In the genomic region with DNA sequence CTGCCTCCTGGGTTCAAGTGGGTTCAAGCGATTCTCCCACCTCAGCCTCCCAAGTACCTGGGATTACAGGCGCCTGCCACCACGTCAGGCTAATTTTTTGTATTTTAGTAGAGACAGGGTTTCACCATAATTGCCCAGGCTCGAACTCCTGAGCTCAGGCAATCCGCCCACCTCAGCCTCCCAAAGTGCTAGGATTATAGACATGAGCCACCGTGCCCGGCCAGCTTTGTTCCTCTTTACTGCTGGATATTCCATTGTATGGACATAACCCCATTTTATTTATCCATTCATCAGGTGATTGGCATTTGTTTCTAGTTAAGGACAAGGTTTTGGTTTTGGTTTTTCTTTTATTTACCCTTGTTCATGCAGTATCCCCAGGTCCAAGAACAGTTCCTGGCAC, we compare ENCODE assay signal across 17 cellular contexts. TPM values are rescaled to one million over a fixed set of nuclear protein-coding genes. Genes with fewer than 3 reads are reported as not detected.
DNase-seq lines count a peak whose midpoint lies in the region; ATAC-seq and TF ChIP-seq lines count a peak whose summit lies in the region.
"Had no signal": no experiment of that assay in that cellular context is flagged by ENCODE, and none has a peak within 500 bp of the region (broad histone marks: within the 10 kb centered on the region; RNA-seq: fewer than 3 reads in every experiment).

No MANE protein-coding gene starts in this region.

- H3K9me3 Mint-ChIP-seq in MCF 10A (ENCODE audit: unreplicated experiment) (no peaks in the 10 kb centered on the region), nephron progenitor cell (no peaks in the 10 kb centered on the region)
- no peaks in the 10 kb centered on the region for H3K9me3 Mint-ChIP-seq in dendritic cell treated with granulocyte-macrophage colony-stimulating factor and Interleukin-4, amounts not matched to agents 40 ng/mL and 50 ng/mL, for 4 days
- H3K9me3 Mint-ChIP-seq: IgD-negative memory B cell had no signal

- no peaks in the 10 kb centered on the region for H3K36me3 ChIP-seq in breast epithelium

- H3K4me3 ChIP-seq in breast epithelium: no peak overlapping the region
- H3K4me3 ChIP-seq: GM23248 had no signal

- H3K27ac ChIP-seq in breast epithelium: no peak overlapping the region
- H3K27ac ChIP-seq: 22Rv1, GM23248 had no signal

- intact Hi-C loops in MCF 10A (cut with micrococcal nuclease) (no loop called here), breast epithelium (cut with DNase I; ENCODE audit: low total_unique reads) (no loop called here)
- intact Hi-C loops in dendritic cell treated with granulocyte-macrophage colony-stimulating factor and Interleukin-4, amounts not matched to agents 40 ng/mL and 50 ng/mL, for 4 days (cut with micrococcal nuclease): no loop called here

- TF ChIP-seq CTCF in MCF 10A (IDR thresholded peaks at IDR 0.05; ENCODE audit: unreplicated experiment) (no peak), breast epithelium (IDR thresholded peaks at IDR 0.05) (no peak), nephron progenitor cell (IDR thresholded peaks at IDR 0.05) (no peak)

- no peak for TF ChIP-seq POLR2A in breast epithelium (IDR thresholded peaks at IDR 0.05)

- H3K27me3 Mint-ChIP-seq in MCF 10A (ENCODE audit: insufficient read depth, unreplicated experiment): no peaks in the 10 kb centered on the region
- H3K27me3 Mint-ChIP-seq in dendritic cell treated with granulocyte-macrophage colony-stimulating factor and Interleukin-4, amounts not matched to agents 40 ng/mL and 50 ng/mL, for 4 days: no peaks in the 10 kb centered on the region
- H3K27me3 Mint-ChIP-seq in nephron progenitor cell (ENCODE audit: low read depth, poor library complexity): peaks cover 7% of the 10 kb centered on the region
- H3K27me3 Mint-ChIP-seq: IgD-negative memory B cell had no signal

- H3K27me3 ChIP-seq in breast epithelium: no peaks in the 10 kb centered on the region

- no peaks in the 10 kb centered on the region for H3K9me3 ChIP-seq in breast epithelium

- H3K27ac Mint-ChIP-seq in MCF 10A (ENCODE audit: low read depth, unreplicated experiment) (peak overlapping the region; percentile 47), nephron progenitor cell (peak overlapping the region; percentile 79)
- peak overlapping the region; percentile 70 for H3K27ac Mint-ChIP-seq in dendritic cell treated with granulocyte-macrophage colony-stimulating factor and Interleukin-4, amounts not matched to agents 40 ng/mL and 50 ng/mL, for 4 days

- BruUV-seq in MCF 10A (replicated peaks; lab: Mats Ljungman, UMichigan): no TSS peak

- H3K36me3 Mint-ChIP-seq in MCF 10A (ENCODE audit: insufficient read depth, unreplicated experiment) (peaks cover 54% of the 10 kb centered on the region), nephron progenitor cell (ENCODE audit: low read depth) (peaks cover 46% of the 10 kb centered on the region)
- peaks cover 59% of the 10 kb centered on the region for H3K36me3 Mint-ChIP-seq in dendritic cell treated with granulocyte-macrophage colony-stimulating factor and Interleukin-4, amounts not matched to agents 40 ng/mL and 50 ng/mL, for 4 days (ENCODE audit: low read depth)
- H3K36me3 Mint-ChIP-seq: IgD-negative memory B cell had no signal

- no peak for ATAC-seq in GM21390 (IDR thresholded peaks at IDR 0.05; ENCODE audit: unreplicated experiment)
- ATAC-seq: HCT116 had no signal

- no peak overlapping the region for H3K4me3 Mint-ChIP-seq in MCF 10A (ENCODE audit: unreplicated experiment)
- no peak overlapping the region for H3K4me3 Mint-ChIP-seq in dendritic cell treated with granulocyte-macrophage colony-stimulating factor and Interleukin-4, amounts not matched to agents 40 ng/mL and 50 ng/mL, for 4 days
- H3K4me3 Mint-ChIP-seq in nephron progenitor cell: no peak overlapping the region

- H3K4me1 Mint-ChIP-seq in MCF 10A (ENCODE audit: insufficient read depth, unreplicated experiment): peaks cover 11% of the 10 kb centered on the region
- peaks cover 46% of the 10 kb centered on the region for H3K4me1 Mint-ChIP-seq in dendritic cell treated with granulocyte-macrophage colony-stimulating factor and Interleukin-4, amounts not matched to agents 40 ng/mL and 50 ng/mL, for 4 days (ENCODE audit: low read depth)
- peaks cover 37% of the 10 kb centered on the region for H3K4me1 Mint-ChIP-seq in nephron progenitor cell

- H3K4me1 ChIP-seq in breast epithelium: peaks cover 0 to 10% of the 10 kb centered on the region in 2 donors

- DNase-seq in MCF 10A (ENCODE audit: unreplicated experiment) (no peak), breast epithelium (ENCODE audit: low spot score in 2 of 2) (no peak), nephron progenitor cell (no peak), C1 segment of cervical spinal cord (lab: John Stamatoyannopoulos, UW) (no peak), epidermal melanocyte (ENCODE audit: insufficient read length, low spot score) (no peak)
- no peak for DNase-seq in stimulated activated CD4-positive, alpha-beta T cell treated with anti-CD3 and anti-CD28 coated beads, Interleukin-1b, Interleukin-23, amount 100 ng/mL, for 48 hours
- DNase-seq: Calu3, DMS 273 treated with DMSO at 0.1 percent for 48 hours, GM23248 had no signal

- CTCF ChIA-PET in MCF 10A (lab: Yijun Ruan, JAX): no interaction called here

- POLR2A ChIA-PET in MCF 10A (lab: Yijun Ruan, JAX): interaction anchor here (0.9 to 1.0 kb wide), 3 partner anchors 12 to 23 kb away, joined by 3 to 6 read pairs (median 4); a partner anchor contains a TSS

RNA-seq across cellular contexts. Expression of a gene that starts 4.1 kb away (rescaled TPM):
- 1,356 and 1,735 TPM in 2 replicates for total RNA-seq in MCF 10A (2022)
- 1,000 to 10,000 TPM; 2,169 to 2,630 (median 2,424) TPM for total RNA-seq in breast epithelium

RNA-seq across cellular contexts. Expression of a gene that starts 5.4 kb away (rescaled TPM):
- total RNA-seq in MCF 10A (2022): 28.0 and 40.1 TPM in 2 replicates
- total RNA-seq in breast epithelium: 10 to 100 TPM; 59.5 to 80.3 (median 74.4) TPM

RNA-seq across cellular contexts. Expression of a gene that starts 7.1 kb away (rescaled TPM):
- 43.8 and 49.5 TPM in 2 replicates for total RNA-seq in MCF 10A (2022)
- total RNA-seq in breast epithelium: 10 to 100 TPM; 16.5 to 37.3 (median 24.6) TPM

RNA-seq across cellular contexts. Expression of a gene that starts 23.6 kb away (rescaled TPM):
- total RNA-seq in MCF 10A (2022): 3.7 and 6.1 TPM in 2 replicates
- 10 to 100 TPM in 2 of 3 donors, under 1 TPM in 1; 0.48 to 41.6 (median 38.0) TPM for total RNA-seq in breast epithelium
- total RNA-seq: GM23248 had no signal

RNA-seq across cellular contexts. Expression of a gene that starts 26.3 kb away (rescaled TPM):
- total RNA-seq in MCF 10A (2022) (not detected in 2 replicates), breast epithelium (10 to 100 TPM in 2 of 3 donors, 1 to 10 TPM in 1; 1.6 to 28.3 (median 11.5) TPM)
- total RNA-seq: A673, Calu3, Daoy, GM23248, HT-29 had no signal
